In genomic region chr19:40570313-40571004, GRCh38 we compare ENCODE assay signal across 8 cellular contexts. TPM values are rescaled to one million over a fixed set of nuclear protein-coding genes. Genes with fewer than 3 reads are reported as not detected.
DNase-seq lines count a peak whose midpoint lies in the region; ATAC-seq and TF ChIP-seq lines count a peak whose summit lies in the region.

No MANE protein-coding gene starts in this region.

- ATAC-seq in HG02840 (IDR thresholded peaks at IDR 0.05; ENCODE audit: low FRiP score, unreplicated experiment) (peak; percentile 91), left cardiac atrium (peak; percentile 96 to 98), upper lobe of right lung (peak; percentile 98)

- H3K9me3 ChIP-seq in adrenal gland (replicated peaks in 1 of 3) (no peaks in the 10 kb centered on the region), upper lobe of right lung (no peaks in the 10 kb centered on the region)

- H3K4me3 ChIP-seq in GM12875 (ENCODE audit: low read depth, low read length), result no peak overlapping the region
- H3K4me3 ChIP-seq in adrenal gland, result peak overlapping the region in 2 of 4 donors; percentile 19 to 51
- H3K4me3 ChIP-seq in upper lobe of right lung, result peak overlapping the region; percentile 46

- peaks cover 3 to 14% of the 10 kb centered on the region in 2 donors for H3K4me1 ChIP-seq in adrenal gland (replicated peaks in 1 of 2)
- H3K4me1 ChIP-seq in upper lobe of right lung, result peaks cover 7% of the 10 kb centered on the region

- peak; percentile 99 for DNase-seq in NCI-H1436 (lab: John Stamatoyannopoulos, UW)
- peak; percentile 95 for DNase-seq in T follicular helper cell (ENCODE audit: low read depth)
- DNase-seq in adrenal gland, result peak; percentile 99 to 100 (median 99)
- peak; percentile 100 for DNase-seq in left cardiac atrium
- peak; percentile 100 for DNase-seq in posterior vena cava (ENCODE audit: low spot score)
- DNase-seq in upper lobe of right lung, result peak; percentile 100

- TF ChIP-seq CTCF in GM12875 (IDR thresholded peaks at IDR 0.05; ENCODE audit: borderline replicate concordance, insufficient read depth, low read depth, low read length) (peak; percentile 45), adrenal gland (IDR thresholded peaks at IDR 0.05) (peak in 3 of 6 experiments; percentile 32 to 43 (median 38)), upper lobe of right lung (IDR thresholded peaks at IDR 0.05) (no peak)

- WGBS in adrenal gland, 4 donors, result 1 to 7% (median 2%) methylated on average over 4 to 53 of the region's 53 CpGs

- no peak for TF ChIP-seq POLR2A in adrenal gland (IDR thresholded peaks at IDR 0.05)

- H3K27me3 ChIP-seq in adrenal gland, result peaks cover 17% of the 10 kb centered on the region
- peaks cover 34% of the 10 kb centered on the region for H3K27me3 ChIP-seq in upper lobe of right lung

- H3K27ac ChIP-seq in adrenal gland (peak overlapping the region in 2 of 5 donors; percentile 27 to 45), upper lobe of right lung (peak overlapping the region; percentile 11)

- H3K36me3 ChIP-seq in adrenal gland (replicated peaks in 1 of 2) (no peaks in the 10 kb centered on the region), upper lobe of right lung (no peaks in the 10 kb centered on the region)

- intact Hi-C loops in adrenal gland (cut with DNase I) (no loop called here), left cardiac atrium (cut with DNase I) (no loop called here), posterior vena cava (cut with DNase I) (no loop called here), upper lobe of right lung (cut with DNase I) (no loop called here)

RNA-seq across cellular contexts. Expression of gene SHKBP1, which starts 6.2 kb away (rescaled TPM):
- total RNA-seq in adrenal gland (10 to 100 TPM; 37.4 to 96.3 (median 51.6) TPM), left cardiac atrium (10 to 100 TPM; 23.5 to 24.4 TPM), posterior vena cava (10 to 100 TPM; 43.8 to 45.3 TPM), upper lobe of right lung (68.1 TPM)
- polyA plus RNA-seq in adrenal gland, result 100 to 1,000 TPM in 2 of 3 donors, 10 to 100 TPM in 1; 17.8 to 157 (median 118) TPM

RNA-seq across cellular contexts. Expression of gene LTBP4, which starts 30.7 kb away (rescaled TPM):
- total RNA-seq in adrenal gland (100 to 1,000 TPM in 6 of 8 donors, 10 to 100 TPM in 2; 46.7 to 205 (median 121) TPM), left cardiac atrium (100 to 1,000 TPM; 272 to 361 TPM), posterior vena cava (100 to 1,000 TPM; 200 to 265 TPM), upper lobe of right lung (430 TPM)
- 100 to 1,000 TPM in 2 of 3 donors, 10 to 100 TPM in 1; 15.3 to 272 (median 142) TPM for polyA plus RNA-seq in adrenal gland
